Comparison of ENCODE assay signal across 19 cellular contexts in the genomic region with DNA sequence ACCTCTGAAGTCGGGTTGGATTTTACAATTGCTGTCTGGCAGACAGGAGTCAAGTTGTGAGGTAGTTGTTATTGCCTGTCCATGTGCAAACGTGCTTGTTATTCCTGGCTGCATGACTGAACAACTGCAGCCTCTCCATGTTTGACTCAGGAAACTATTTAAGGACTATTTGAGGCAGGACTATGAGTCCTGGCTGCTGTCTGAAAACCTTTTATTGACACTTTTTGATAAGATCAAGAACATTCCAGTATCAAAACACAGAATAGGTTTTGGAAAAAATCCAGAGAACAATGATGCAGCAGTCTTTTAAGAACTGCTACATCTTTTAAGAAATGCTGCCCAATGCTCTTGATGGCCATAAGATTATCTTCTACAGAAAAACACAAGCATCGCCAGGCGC. TPM values are rescaled to one million over a fixed set of nuclear protein-coding genes. Genes with fewer than 3 reads are reported as not detected.
A peak's percentile ranks its signal among the peaks of the same experiment; 100 is the strongest.
DNase-seq lines count a peak whose midpoint lies in the region; ATAC-seq and TF ChIP-seq lines count a peak whose summit lies in the region.
"Had no signal": no experiment of that assay in that cellular context is flagged by ENCODE, and none has a peak within 500 bp of the region (broad histone marks: within the 10 kb centered on the region; RNA-seq: fewer than 3 reads in every experiment).

No MANE protein-coding gene starts in this region.

- intact Hi-C loops in heart right ventricle (cut with DNase I) (loop anchor here in 2 of 10 donors (5.0 to 10.0 kb wide), 2 partner anchors 44 to 728 kb away; no protein-coding TSS in a partner anchor), prostate gland (cut with DNase I) (no loop called here)

- no peaks in the 10 kb centered on the region for H3F3A ChIP-seq in GM23338 (replicated peaks; ENCODE audit: low read depth)

- 54 to 63% methylated on average over 4 of the region's 4 CpGs for WGBS in heart right ventricle, 2 donors
- WGBS in prostate gland: 15% methylated on average over 4 of the region's 4 CpGs

- H3K4me3 ChIP-seq in GM23338 (no peak overlapping the region), heart right ventricle (no peak overlapping the region), prostate gland (no peak overlapping the region), SJCRH30 (no peak overlapping the region)

- H3K4me2 ChIP-seq in GM23338: no peak overlapping the region

- no peak for TF ChIP-seq CTCF in GM23338 (conservative IDR thresholded peaks at IDR 0.05; ENCODE audit: low read depth in 2 of 2)
- TF ChIP-seq CTCF in heart right ventricle (IDR thresholded peaks at IDR 0.05): no peak
- no peak for TF ChIP-seq CTCF in prostate gland (IDR thresholded peaks at IDR 0.05)

- H3K9me2 ChIP-seq in GM23338 (ENCODE audit: insufficient read depth): no peaks in the 10 kb centered on the region

- peaks cover 17% of the 10 kb centered on the region for H3K4me1 Mint-ChIP-seq in GM23338

- H3K4me1 ChIP-seq in GM23338 (ENCODE audit: insufficient read depth): peaks cover 13% of the 10 kb centered on the region
- peaks cover 0 to 14% (median 12%) of the 10 kb centered on the region in 9 donors for H3K4me1 ChIP-seq in heart right ventricle
- peaks cover 5% of the 10 kb centered on the region for H3K4me1 ChIP-seq in prostate gland (replicated peaks)
- H3K4me1 ChIP-seq in SJCRH30: peaks cover 7% of the 10 kb centered on the region

- H3K27ac ChIP-seq in GM23338 (ENCODE audit: low read depth) (no peak overlapping the region), heart right ventricle (peak overlapping the region in 2 of 10 donors; percentile 15 to 28), prostate gland (peak overlapping the region; percentile 41 to 64), SJCRH30 (no peak overlapping the region)

- H3K9me3 Mint-ChIP-seq in GM23338: no peaks in the 10 kb centered on the region
- H3K9me3 Mint-ChIP-seq: activated T-helper 1 cell treated with anti-CD3 and anti-CD28 coated beads, Interleukin-12 subunit alpha, Interleukin-12 subunit beta, Interleukin-2, Interleukin-4 antibody, amounts not matched to agents 30 ng/mL and 10 ng/mL and 1 ng/mL, durations not matched to agents 14 hours and 24 hours and 36 hours; CD8-positive, alpha-beta memory T cell; nephron progenitor cell; WTC11 had no signal

- no peaks in the 10 kb centered on the region for H3K79me2 ChIP-seq in GM23338 (replicated peaks; ENCODE audit: insufficient read depth)

- H3K36me3 ChIP-seq in GM23338 (ENCODE audit: insufficient read depth): no peaks in the 10 kb centered on the region
- H3K36me3 ChIP-seq in heart right ventricle: no peaks in the 10 kb centered on the region
- H3K36me3 ChIP-seq in prostate gland: no peaks in the 10 kb centered on the region
- H3K36me3 ChIP-seq in SJCRH30: no peaks in the 10 kb centered on the region

- DNase-seq in GM23338 (ENCODE audit: low spot score): no peak
- peak; percentile 69 for DNase-seq in astrocyte of the hippocampus (ENCODE audit: low read depth, low spot score)
- no peak for DNase-seq in heart right ventricle
- DNase-seq in prostate gland (ENCODE audit: low spot score): peak; percentile 74
- no peak for DNase-seq in SJCRH30
- DNase-seq in activated CD4-positive, alpha-beta T cell treated with anti-CD3 and anti-CD28 coated beads for 1 hour: no peak
- DNase-seq: activated CD8-positive, alpha-beta T cell treated with anti-CD3 and anti-CD28 coated beads, Interleukin-2, amount 10 ng/mL, durations not matched to agents 7 days and 5 days; CD8-positive, alpha-beta memory T cell; mesenchymal stem cell; NCI-H446; nephron progenitor cell; SHP77 treated with DMSO at 0.1 percent for 48 hours; stimulated activated CD4-positive, alpha-beta T cell treated with anti-CD3 and anti-CD28 coated beads, Interleukin-2, amount 100 ng/mL, for 24 hours; T-helper 17 cell had no signal

- no peak overlapping the region for H3K4me3 Mint-ChIP-seq in GM23338
- H3K4me3 Mint-ChIP-seq: activated CD8-positive, alpha-beta T cell treated with anti-CD3 and anti-CD28 coated beads, Interleukin-2, amount 10 ng/mL, durations not matched to agents 7 days and 5 days; activated T-helper 1 cell treated with anti-CD3 and anti-CD28 coated beads, Interleukin-12 subunit alpha, Interleukin-12 subunit beta, Interleukin-2, Interleukin-4 antibody, amounts not matched to agents 30 ng/mL and 10 ng/mL and 1 ng/mL, durations not matched to agents 14 hours and 24 hours and 36 hours; CD8-positive, alpha-beta memory T cell; nephron progenitor cell; T-helper 17 cell; WTC11 had no signal

- no peaks in the 10 kb centered on the region for H4K20me1 ChIP-seq in GM23338 (replicated peaks; ENCODE audit: insufficient read depth)

- no peaks in the 10 kb centered on the region for H3K36me3 Mint-ChIP-seq in GM23338 (ENCODE audit: low read depth)
- H3K36me3 Mint-ChIP-seq: CD8-positive, alpha-beta memory T cell; WTC11 had no signal

- no peak overlapping the region for H3K27ac Mint-ChIP-seq in GM23338
- H3K27ac Mint-ChIP-seq: activated CD8-positive, alpha-beta T cell treated with anti-CD3 and anti-CD28 coated beads, Interleukin-2, amount 10 ng/mL, durations not matched to agents 7 days and 5 days; activated T-helper 1 cell treated with anti-CD3 and anti-CD28 coated beads, Interleukin-12 subunit alpha, Interleukin-12 subunit beta, Interleukin-2, Interleukin-4 antibody, amounts not matched to agents 30 ng/mL and 10 ng/mL and 1 ng/mL, durations not matched to agents 14 hours and 24 hours and 36 hours; nephron progenitor cell; T-helper 17 cell; WTC11 had no signal

- H3K27me3 ChIP-seq in GM23338 (ENCODE audit: insufficient read depth) (no peaks in the 10 kb centered on the region), heart right ventricle (no peaks in the 10 kb centered on the region), prostate gland (replicated peaks; ENCODE audit: insufficient read depth) (no peaks in the 10 kb centered on the region), SJCRH30 (no peaks in the 10 kb centered on the region)

- no peak for TF ChIP-seq POLR2A in prostate gland (IDR thresholded peaks at IDR 0.05)

- ATAC-seq in GM23338: no peak
- peak in 7 of 8 donors; percentile 38 to 94 (median 77) for ATAC-seq in heart right ventricle
- no peak for ATAC-seq in GM21381 (IDR thresholded peaks at IDR 0.05; ENCODE audit: unreplicated experiment)
- ATAC-seq in GM19351 (IDR thresholded peaks at IDR 0.05; ENCODE audit: unreplicated experiment): no peak
- ATAC-seq: activated CD8-positive, alpha-beta T cell treated with anti-CD3 and anti-CD28 coated beads, Interleukin-2, amount 10 ng/mL, durations not matched to agents 7 days and 5 days; sciatic nerve; T-helper 17 cell; WTC11 had no signal

- H3K9me3 ChIP-seq in heart right ventricle (no peaks in the 10 kb centered on the region), prostate gland (no peaks in the 10 kb centered on the region), SJCRH30 (replicated peaks) (no peaks in the 10 kb centered on the region)

- peak overlapping the region; percentile 20; the same call in 1 of the 2 replicates for H2AFZ ChIP-seq in GM23338

- H3K27me3 Mint-ChIP-seq in GM23338 (ENCODE audit: insufficient read depth, low read depth, poor library complexity): peaks cover 4% of the 10 kb centered on the region

TF ChIP-seq in GM23338, 12 proteins besides CTCF, POLR2A, EP300 and RAD21 (continues in another document):
- TF ChIP-seq, protein P1, sequence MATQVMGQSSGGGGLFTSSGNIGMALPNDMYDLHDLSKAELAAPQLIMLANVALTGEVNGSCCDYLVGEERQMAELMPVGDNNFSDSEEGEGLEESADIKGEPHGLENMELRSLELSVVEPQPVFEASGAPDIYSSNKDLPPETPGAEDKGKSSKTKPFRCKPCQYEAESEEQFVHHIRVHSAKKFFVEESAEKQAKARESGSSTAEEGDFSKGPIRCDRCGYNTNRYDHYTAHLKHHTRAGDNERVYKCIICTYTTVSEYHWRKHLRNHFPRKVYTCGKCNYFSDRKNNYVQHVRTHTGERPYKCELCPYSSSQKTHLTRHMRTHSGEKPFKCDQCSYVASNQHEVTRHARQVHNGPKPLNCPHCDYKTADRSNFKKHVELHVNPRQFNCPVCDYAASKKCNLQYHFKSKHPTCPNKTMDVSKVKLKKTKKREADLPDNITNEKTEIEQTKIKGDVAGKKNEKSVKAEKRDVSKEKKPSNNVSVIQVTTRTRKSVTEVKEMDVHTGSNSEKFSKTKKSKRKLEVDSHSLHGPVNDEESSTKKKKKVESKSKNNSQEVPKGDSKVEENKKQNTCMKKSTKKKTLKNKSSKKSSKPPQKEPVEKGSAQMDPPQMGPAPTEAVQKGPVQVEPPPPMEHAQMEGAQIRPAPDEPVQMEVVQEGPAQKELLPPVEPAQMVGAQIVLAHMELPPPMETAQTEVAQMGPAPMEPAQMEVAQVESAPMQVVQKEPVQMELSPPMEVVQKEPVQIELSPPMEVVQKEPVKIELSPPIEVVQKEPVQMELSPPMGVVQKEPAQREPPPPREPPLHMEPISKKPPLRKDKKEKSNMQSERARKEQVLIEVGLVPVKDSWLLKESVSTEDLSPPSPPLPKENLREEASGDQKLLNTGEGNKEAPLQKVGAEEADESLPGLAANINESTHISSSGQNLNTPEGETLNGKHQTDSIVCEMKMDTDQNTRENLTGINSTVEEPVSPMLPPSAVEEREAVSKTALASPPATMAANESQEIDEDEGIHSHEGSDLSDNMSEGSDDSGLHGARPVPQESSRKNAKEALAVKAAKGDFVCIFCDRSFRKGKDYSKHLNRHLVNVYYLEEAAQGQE (IDR thresholded peaks at IDR 0.05; ENCODE audit: unreplicated experiment): no peak
- TF ChIP-seq STAT1 (IDR thresholded peaks at IDR 0.05; ENCODE audit: unreplicated experiment): no peak
- no peak for TF ChIP-seq CREB1 (CRISPR knock-in tag; IDR thresholded peaks at IDR 0.05; ENCODE audit: low read depth)
- no peak for TF ChIP-seq JUNB (IDR thresholded peaks at IDR 0.05; ENCODE audit: unreplicated experiment)
- no peak for TF ChIP-seq POLR2AphosphoS5 (IDR thresholded peaks at IDR 0.05; ENCODE audit: low read depth)

RNA-seq across cellular contexts. Expression of a gene that starts 10.0 kb away (rescaled TPM):
- 62.8 and 67.2 TPM in 2 replicates for total RNA-seq in GM23338 (2014; rRNA removed; shearing (Covaris generic))
- 103 and 110 TPM in 2 replicates for polyA plus RNA-seq in GM23338 (2016; fragmentation: Nextera tagmentation; extraction: Ambion mirVana)
- 10 to 100 TPM; 21.6 to 61.7 (median 37.4) TPM for total RNA-seq in heart right ventricle
- polyA plus RNA-seq in heart right ventricle: 10 to 100 TPM; 30.2 to 42.2 TPM
- 10 to 100 TPM; 67.5 to 90.2 TPM for total RNA-seq in prostate gland
- 38.5 and 42.6 TPM in 2 replicates for total RNA-seq in SJCRH30 (2014; rRNA removed; shearing (Covaris generic))

Comparison
In these comparisons a context has a peak if more than half of its experiments do, and no peak if none do; other contexts are left out.
1. ATAC-seq: peak in heart right ventricle (7 of 8); none in GM23338 (single experiment), GM21381 (single experiment) and GM19351 (single experiment).
2. DNase-seq: peak in astrocyte of the hippocampus (single experiment) and prostate gland (single experiment); none in GM23338 (single experiment), heart right ventricle (0 of 2), SJCRH30 (0 of 2) and activated CD4-positive, alpha-beta T cell treated with anti-CD3 and anti-CD28 coated beads for 1 hour (single experiment).
3. H3K27ac ChIP-seq: peak in prostate gland (2 of 2); none in GM23338 (single experiment) and SJCRH30 (single experiment).